ENCODE assay signal across 1 cellular context in the genomic region with DNA sequence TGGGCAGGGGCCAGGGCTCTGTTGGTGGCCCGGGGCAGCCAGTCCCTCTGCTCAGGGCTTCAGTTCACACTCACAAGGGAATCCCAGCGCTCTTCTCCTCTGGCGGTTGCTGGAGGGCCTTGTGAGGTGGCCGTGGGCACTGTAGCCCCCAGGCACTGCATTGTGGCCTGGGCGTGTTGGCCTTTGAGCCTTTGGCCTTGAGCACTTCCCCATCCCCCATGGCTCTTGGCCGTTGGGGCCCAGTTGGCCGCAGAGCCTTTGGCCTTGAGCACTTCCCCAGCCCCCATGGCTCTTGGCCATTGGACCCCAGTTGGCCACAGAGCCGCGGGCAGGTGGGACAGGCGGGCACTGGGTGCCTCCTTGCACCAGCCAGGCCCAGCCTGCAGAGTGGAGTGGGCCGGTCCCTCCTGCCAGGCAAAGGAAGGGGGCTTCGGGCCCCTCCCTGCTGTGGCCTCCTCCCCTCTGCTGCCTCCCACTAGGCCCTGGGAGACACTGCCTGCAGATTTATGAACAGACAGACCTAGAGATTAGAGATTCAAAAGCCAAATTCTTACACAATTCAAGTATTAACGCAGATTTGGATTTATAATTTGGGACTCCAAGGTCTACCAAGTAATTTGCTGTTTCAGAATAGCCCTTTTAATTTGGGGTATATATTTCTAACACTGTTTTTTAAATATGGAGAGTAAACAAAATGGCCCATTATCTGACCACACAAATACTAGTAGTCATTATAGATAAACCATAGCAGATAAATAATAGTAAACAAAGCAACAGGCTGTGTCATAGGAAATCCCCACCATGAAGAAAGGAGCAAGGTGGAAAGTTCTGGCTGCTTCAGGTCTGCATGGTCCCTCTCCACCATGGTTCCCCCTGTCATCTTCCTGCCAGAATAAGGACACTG.
TF ChIP-seq lines count a peak whose summit lies in the region.

No MANE protein-coding gene starts in this region.

TF ChIP-seq in SK-N-SH treated with all-trans-retinoic acid at 6 μM for 48 hours, 23 proteins besides CTCF, POLR2A, EP300 and RAD21 (continued from another document):
- TF ChIP-seq, protein P1, sequence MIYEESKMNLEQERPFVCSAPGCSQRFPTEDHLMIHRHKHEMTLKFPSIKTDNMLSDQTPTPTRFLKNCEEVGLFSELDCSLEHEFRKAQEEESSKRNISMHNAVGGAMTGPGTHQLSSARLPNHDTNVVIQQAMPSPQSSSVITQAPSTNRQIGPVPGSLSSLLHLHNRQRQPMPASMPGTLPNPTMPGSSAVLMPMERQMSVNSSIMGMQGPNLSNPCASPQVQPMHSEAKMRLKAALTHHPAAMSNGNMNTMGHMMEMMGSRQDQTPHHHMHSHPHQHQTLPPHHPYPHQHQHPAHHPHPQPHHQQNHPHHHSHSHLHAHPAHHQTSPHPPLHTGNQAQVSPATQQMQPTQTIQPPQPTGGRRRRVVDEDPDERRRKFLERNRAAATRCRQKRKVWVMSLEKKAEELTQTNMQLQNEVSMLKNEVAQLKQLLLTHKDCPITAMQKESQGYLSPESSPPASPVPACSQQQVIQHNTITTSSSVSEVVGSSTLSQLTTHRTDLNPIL (CRISPR knock-in tag; IDR thresholded peaks at IDR 0.05; ENCODE audit: low read depth) = no peak
- no peak for TF ChIP-seq BACH2 (CRISPR knock-in tag; IDR thresholded peaks at IDR 0.05; ENCODE audit: borderline replicate concordance)
